ENCODE assay signal across 9 cellular contexts in the genomic region with DNA sequence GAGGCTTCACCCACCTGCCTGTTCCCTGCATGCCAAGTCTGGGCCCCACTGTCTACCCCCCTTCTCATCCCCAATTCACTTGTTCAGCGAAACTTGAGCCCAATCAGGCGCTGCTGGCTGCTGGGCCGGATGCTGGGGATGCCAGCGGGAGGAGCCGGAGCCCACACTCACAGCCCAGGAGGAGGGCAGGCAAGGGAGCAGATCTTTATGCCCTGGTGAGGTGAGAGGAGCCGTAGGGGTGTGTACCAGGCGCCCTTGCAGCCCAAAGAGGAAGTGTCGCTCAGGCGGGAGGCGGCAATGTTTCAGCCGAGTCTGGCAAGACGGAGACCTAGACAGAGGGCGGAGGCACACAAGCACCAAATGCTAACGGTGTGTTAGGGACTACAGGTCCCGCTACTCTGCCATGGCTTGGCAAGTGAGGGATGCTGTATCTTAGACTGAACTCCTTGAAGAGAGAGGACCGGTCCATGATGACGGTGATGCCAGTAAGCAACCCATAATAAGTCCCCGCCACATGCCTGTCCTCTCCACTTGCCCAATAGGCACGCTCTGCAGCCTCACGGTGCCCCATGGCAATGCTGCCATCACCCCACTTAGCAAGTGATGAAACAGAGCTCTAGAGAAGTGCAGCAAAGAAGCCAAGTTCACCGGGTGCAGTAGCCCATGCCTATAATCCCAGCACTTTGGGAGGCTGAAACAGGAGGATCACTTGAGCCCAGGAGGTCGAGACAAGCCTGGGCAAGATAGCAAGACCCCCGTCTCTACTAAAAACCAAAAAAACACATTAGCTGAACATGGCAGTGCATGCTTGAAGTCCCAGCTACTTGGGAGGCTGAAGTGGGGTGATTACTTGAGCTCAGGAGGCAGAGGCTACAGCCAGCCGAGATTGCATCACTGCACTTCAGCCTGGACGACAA. TPM values are rescaled to one million over a fixed set of nuclear protein-coding genes. Genes with fewer than 3 reads are reported as not detected.
DNase-seq lines count a peak whose midpoint lies in the region; ATAC-seq and FAIRE-seq lines count a peak whose summit lies in the region.
"Had no signal": no experiment of that assay in that cellular context is flagged by ENCODE, and none has a peak within 500 bp of the region (broad histone marks: within the 10 kb centered on the region; RNA-seq: fewer than 3 reads in every experiment).

No MANE protein-coding gene starts in this region.

- no peaks in the 10 kb centered on the region for H3K36me3 ChIP-seq in skeletal muscle satellite cell (ENCODE audit: insufficient read depth, low read length)

- H3K9ac ChIP-seq in skeletal muscle satellite cell (ENCODE audit: low read depth, low read length): no peak overlapping the region

- peak; percentile 46 for FAIRE-seq in GM18507 (lab: Jason Lieb, UNC)

- H3K9me3 Mint-ChIP-seq in activated naive CD4-positive, alpha-beta T cell treated with anti-CD3 and anti-CD28 coated beads, Interleukin-2, amount 50 U/mL, for 24 hours: no peaks in the 10 kb centered on the region

- in situ Hi-C loops in ACHN (cut with HindIII; ENCODE audit: low pct_ligation_motif_present, low pct_unique_long_range_greater_than_20kb, low sequenced_read_pairs): no loop called here

- peak overlapping the region; percentile 69 for H3K4me2 ChIP-seq in skeletal muscle satellite cell (ENCODE audit: low read length)

- H3K4me3 Mint-ChIP-seq in activated naive CD4-positive, alpha-beta T cell treated with anti-CD3 and anti-CD28 coated beads, Interleukin-2, amount 50 U/mL, for 24 hours: peak overlapping the region; percentile 66

- no peak for DNase-seq in GM18507 (ENCODE audit: extremely low spot score, insufficient read length, low read depth)
- DNase-seq in RPMI8226: peak; percentile 64
- no peak for DNase-seq in SW 1271 (lab: John Stamatoyannopoulos, UW)
- DNase-seq in activated CD4-positive, CD25-positive, alpha-beta regulatory T cell treated with anti-CD3 and anti-CD28 coated beads, Interleukin-2, amount 50 U/mL, for 72 hours: no peak
- no peak for DNase-seq in ACHN

- no peak for ATAC-seq in GM19324 (IDR thresholded peaks at IDR 0.05; ENCODE audit: low FRiP score, unreplicated experiment)

- peaks cover 66% of the 10 kb centered on the region for H3K27me3 ChIP-seq in skeletal muscle satellite cell (ENCODE audit: control insufficient read depth, insufficient read depth, low read length)

- H3K27ac Mint-ChIP-seq in activated naive CD4-positive, alpha-beta T cell treated with anti-CD3 and anti-CD28 coated beads, Interleukin-2, amount 50 U/mL, for 24 hours: peak overlapping the region; percentile 91

- H3K27me3 Mint-ChIP-seq in activated naive CD4-positive, alpha-beta T cell treated with anti-CD3 and anti-CD28 coated beads, Interleukin-2, amount 50 U/mL, for 24 hours: no peaks in the 10 kb centered on the region

- H3K4me1 Mint-ChIP-seq in activated naive CD4-positive, alpha-beta T cell treated with anti-CD3 and anti-CD28 coated beads, Interleukin-2, amount 50 U/mL, for 24 hours: peaks cover 48% of the 10 kb centered on the region

- no peaks in the 10 kb centered on the region for H3K4me1 ChIP-seq in skeletal muscle satellite cell (ENCODE audit: control insufficient read depth, insufficient read depth, low read length)

- H3K36me3 Mint-ChIP-seq in activated naive CD4-positive, alpha-beta T cell treated with anti-CD3 and anti-CD28 coated beads, Interleukin-2, amount 50 U/mL, for 24 hours: no peaks in the 10 kb centered on the region

- H3K9me3 ChIP-seq in skeletal muscle satellite cell (replicated peaks; ENCODE audit: low read length): no peaks in the 10 kb centered on the region

- no peak overlapping the region for H3K4me3 ChIP-seq in skeletal muscle satellite cell (ENCODE audit: low read length)

RNA-seq across cellular contexts. Expression of a gene that starts 41.6 kb away (rescaled TPM):
- total RNA-seq in skeletal muscle satellite cell (2012; rRNA removed): not detected in 2 replicates
- total RNA-seq: M059J had no signal

RNA-seq across cellular contexts. Expression of a gene that starts 55.1 kb away (rescaled TPM):
- 7.0 and 10.1 TPM in 2 replicates for total RNA-seq in skeletal muscle satellite cell (2012; rRNA removed)
